In the genomic region with DNA sequence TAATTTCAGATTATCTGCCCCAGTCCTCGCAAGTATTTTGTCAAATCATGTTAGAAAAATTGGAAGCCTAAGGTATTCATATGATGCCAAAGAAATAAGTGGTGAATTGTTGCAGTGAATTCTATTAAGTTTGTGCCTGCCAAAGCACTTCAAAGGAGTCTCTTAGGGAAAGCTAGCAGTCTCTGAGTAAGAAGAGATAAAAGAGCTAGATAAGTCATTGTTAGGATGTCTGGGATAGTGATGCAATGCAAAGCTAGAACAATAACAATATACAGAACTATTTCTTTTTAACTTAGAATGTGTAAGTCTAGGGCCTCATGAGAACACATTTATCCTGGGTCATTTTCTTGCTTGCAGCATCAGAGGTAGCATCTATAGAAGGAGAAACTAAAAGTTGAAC, we compare ENCODE assay signal across 22 cellular contexts. TPM values are rescaled to one million over a fixed set of nuclear protein-coding genes. Genes with fewer than 3 reads are reported as not detected.
DNase-seq lines count a peak whose midpoint lies in the region; ATAC-seq and TF ChIP-seq lines count a peak whose summit lies in the region.
"Had no signal": no experiment of that assay in that cellular context is flagged by ENCODE, and none has a peak within 500 bp of the region (broad histone marks: within the 10 kb centered on the region; RNA-seq: fewer than 3 reads in every experiment).

No MANE protein-coding gene starts in this region.

- in situ Hi-C loops in mammary epithelial cell (cut with MboI; ENCODE audit: low sequenced_read_pairs in 2 of 2) = no loop called here

- H3K9me3 Mint-ChIP-seq in MCF 10A (ENCODE audit: unreplicated experiment) (no peaks in the 10 kb centered on the region), WTC11 (no peaks in the 10 kb centered on the region), nephron progenitor cell (no peaks in the 10 kb centered on the region)

- H3K4me3 ChIP-seq in mammary epithelial cell (replicated peaks in 1 of 3; ENCODE audit: insufficient read depth in 1 of 3, low read depth in 2 of 3, low read length in 3 of 3) (no peak overlapping the region), fibroblast of pulmonary artery (replicated peaks; ENCODE audit: low read depth, low read length) (no peak overlapping the region), ascending aorta (no peak overlapping the region), stomach (no peak overlapping the region)
- H3K4me3 ChIP-seq: SJCRH30 had no signal

- H3K27ac ChIP-seq in mammary epithelial cell (ENCODE audit: insufficient read depth, low read depth, low read length) (no peak overlapping the region), ascending aorta (no peak overlapping the region), stomach (no peak overlapping the region)
- H3K27ac ChIP-seq: SJCRH30 had no signal

- no peak for TF ChIP-seq POLR2A in stomach (IDR thresholded peaks at IDR 0.05)

- DNase-seq in mammary epithelial cell = peak; percentile 8
- DNase-seq in MCF 10A (ENCODE audit: unreplicated experiment) = no peak
- DNase-seq in WTC11 (ENCODE audit: low spot score) = no peak
- DNase-seq in fibroblast of pulmonary artery (ENCODE audit: low read depth) = peak; percentile 86
- DNase-seq in ascending aorta (ENCODE audit: low spot score in 2 of 2) = no peak
- no peak for DNase-seq in NCI-H1048 (lab: John Stamatoyannopoulos, UW)
- no peak for DNase-seq in stomach
- no peak for DNase-seq in nephron progenitor cell
- DNase-seq: 8988T, COR-L47, DMS153, H7, Kasumi-1, MM.1S, NCI-H1092 treated with DMSO at 0.1 percent for 48 hours, NCI-H146, NCI-H2081, NCI-H2171 treated with DMSO at 0.1 percent for 48 hours, NCI-H446 treated with DMSO at 0.1 percent for 48 hours, SJCRH30 had no signal

- H3K27me3 Mint-ChIP-seq in MCF 10A (ENCODE audit: insufficient read depth, unreplicated experiment) (no peaks in the 10 kb centered on the region), WTC11 (ENCODE audit: low read depth) (no peaks in the 10 kb centered on the region), nephron progenitor cell (ENCODE audit: low read depth, poor library complexity) (no peaks in the 10 kb centered on the region)
- H3K27me3 Mint-ChIP-seq: B cell had no signal

- POLR2A ChIA-PET in MCF 10A (lab: Yijun Ruan, JAX) = interaction anchor here (0.6 kb wide), 1 partner anchor 79 kb away, joined by 3 read pairs; no protein-coding TSS in a partner anchor
- POLR2A ChIA-PET in WTC11 (lab: Charles Lee) = no interaction called here

- H3K79me2 ChIP-seq in mammary epithelial cell (ENCODE audit: insufficient read depth, low read length) = peaks cover 2% of the 10 kb centered on the region

- TF ChIP-seq CTCF in mammary epithelial cell (conservative IDR thresholded peaks at IDR 0.05 in 1 of 2, IDR thresholded peaks at IDR 0.05 in 1 of 2; ENCODE audit: extremely low read depth in 1 of 2, insufficient read depth in 1 of 2, low read depth in 1 of 2, low read length in 2 of 2) (no peak), MCF 10A (IDR thresholded peaks at IDR 0.05; ENCODE audit: unreplicated experiment) (no peak), WTC11 (IDR thresholded peaks at IDR 0.05) (no peak), fibroblast of pulmonary artery (IDR thresholded peaks at IDR 0.05; ENCODE audit: low read length, missing control alignments) (no peak), ascending aorta (IDR thresholded peaks at IDR 0.05) (no peak), stomach (IDR thresholded peaks at IDR 0.05) (no peak), nephron progenitor cell (IDR thresholded peaks at IDR 0.05) (no peak)

- H3K4me1 ChIP-seq in mammary epithelial cell (ENCODE audit: insufficient read depth, low read length) = no peaks in the 10 kb centered on the region
- H3K4me1 ChIP-seq in ascending aorta = peaks cover 0 to 1% of the 10 kb centered on the region in 2 donors
- peaks cover 0 to 5% (median 0%) of the 10 kb centered on the region in 4 donors for H3K4me1 ChIP-seq in stomach
- H3K4me1 ChIP-seq: SJCRH30 had no signal

- no peak overlapping the region for H2AFZ ChIP-seq in mammary epithelial cell (ENCODE audit: low read depth, low read length)

- ATAC-seq in WTC11 = no peak
- ATAC-seq: Panc1 had no signal

- BruUV-seq in mammary epithelial cell (replicated peaks; lab: Mats Ljungman, UMichigan) = no TSS peak
- BruUV-seq in MCF 10A (replicated peaks; lab: Mats Ljungman, UMichigan) = no TSS peak

- no peaks in the 10 kb centered on the region for H3K4me1 Mint-ChIP-seq in MCF 10A (ENCODE audit: insufficient read depth, unreplicated experiment)
- peaks cover 11% of the 10 kb centered on the region for H3K4me1 Mint-ChIP-seq in WTC11
- no peaks in the 10 kb centered on the region for H3K4me1 Mint-ChIP-seq in nephron progenitor cell
- H3K4me1 Mint-ChIP-seq: B cell had no signal

- intact Hi-C loops in mammary epithelial cell (cut with micrococcal nuclease) (no loop called here), MCF 10A (cut with micrococcal nuclease) (no loop called here), ascending aorta (cut with DNase I) (no loop called here), stomach (cut with DNase I; ENCODE audit: low total_unique reads) (no loop called here)

- 31% methylated on average over 1 of the region's 1 CpG for WGBS in mammary epithelial cell (ENCODE audit: low coverage, missing lambda C conversion rate)
- WGBS in stomach, 5 donors = 78 to 95% (median 83%) methylated on average over 1 of the region's 1 CpG

- no peak overlapping the region for H3K4me3 Mint-ChIP-seq in MCF 10A (ENCODE audit: unreplicated experiment)
- no peak overlapping the region for H3K4me3 Mint-ChIP-seq in WTC11
- no peak overlapping the region for H3K4me3 Mint-ChIP-seq in nephron progenitor cell
- H3K4me3 Mint-ChIP-seq: B cell had no signal

- H3K9me3 ChIP-seq in mammary epithelial cell (replicated peaks; ENCODE audit: insufficient read depth, low read length) = no peaks in the 10 kb centered on the region
- no peaks in the 10 kb centered on the region for H3K9me3 ChIP-seq in ascending aorta
- H3K9me3 ChIP-seq in stomach = no peaks in the 10 kb centered on the region
- H3K9me3 ChIP-seq: SJCRH30 had no signal

- peaks cover 13% of the 10 kb centered on the region for H3K36me3 ChIP-seq in mammary epithelial cell (ENCODE audit: insufficient read depth, low read length)
- H3K36me3 ChIP-seq in ascending aorta = peaks cover 0 to 8% of the 10 kb centered on the region in 2 donors
- H3K36me3 ChIP-seq in stomach = peaks cover 7 to 49% (median 28%) of the 10 kb centered on the region in 4 donors

- dilution Hi-C loops in mammary epithelial cell (cut with HindIII; ENCODE audit: low sequenced_read_pairs) = no loop called here

- CTCF ChIA-PET in mammary epithelial cell (lab: Charles Lee; ENCODE audit: low non-redundant PET) (no interaction called here), MCF 10A (lab: Yijun Ruan, JAX) (no interaction called here), WTC11 (lab: Charles Lee) (interaction anchor here (0.9 kb wide), 1 partner anchor 77 kb away, joined by 3 read pairs; no protein-coding TSS in a partner anchor)

- H4K20me1 ChIP-seq in mammary epithelial cell (ENCODE audit: insufficient read depth, low read length) = no peaks in the 10 kb centered on the region

- H3K27ac Mint-ChIP-seq in MCF 10A (ENCODE audit: low read depth, unreplicated experiment) (no peak overlapping the region), WTC11 (peak overlapping the region; percentile 20), nephron progenitor cell (no peak overlapping the region)
- H3K27ac Mint-ChIP-seq: B cell had no signal

- H3K36me3 Mint-ChIP-seq in MCF 10A (ENCODE audit: insufficient read depth, unreplicated experiment) (peaks cover 47% of the 10 kb centered on the region), WTC11 (peaks cover 6% of the 10 kb centered on the region; the same call in 1 of the 2 replicates), nephron progenitor cell (ENCODE audit: low read depth) (peaks cover 63% of the 10 kb centered on the region)

- H3K4me2 ChIP-seq in mammary epithelial cell (ENCODE audit: insufficient read depth, low read depth, low read length) = no peak overlapping the region

- H3K27me3 ChIP-seq in mammary epithelial cell (ENCODE audit: insufficient read depth, low read length) = no peaks in the 10 kb centered on the region
- H3K27me3 ChIP-seq in ascending aorta = no peaks in the 10 kb centered on the region
- H3K27me3 ChIP-seq in stomach = no peaks in the 10 kb centered on the region
- H3K27me3 ChIP-seq: SJCRH30 had no signal

- TF ChIP-seq EP300 in stomach (IDR thresholded peaks at IDR 0.05) = no peak

- no peak overlapping the region for H3K9ac ChIP-seq in mammary epithelial cell (ENCODE audit: insufficient read depth, low read length)

TF ChIP-seq in WTC11, 78 proteins besides CTCF, POLR2A, EP300 and RAD21 (continues in another document):
- no peak for TF ChIP-seq CBFB (CRISPR knock-in tag; IDR thresholded peaks at IDR 0.05; ENCODE audit: low read depth)
- TF ChIP-seq ZNF671 (CRISPR knock-in tag; IDR thresholded peaks at IDR 0.05) = no peak
- TF ChIP-seq JUN (CRISPR knock-in tag; IDR thresholded peaks at IDR 0.05) = no peak
- no peak for TF ChIP-seq NR1H2 (CRISPR knock-in tag; IDR thresholded peaks at IDR 0.05)
- TF ChIP-seq, protein P1, sequence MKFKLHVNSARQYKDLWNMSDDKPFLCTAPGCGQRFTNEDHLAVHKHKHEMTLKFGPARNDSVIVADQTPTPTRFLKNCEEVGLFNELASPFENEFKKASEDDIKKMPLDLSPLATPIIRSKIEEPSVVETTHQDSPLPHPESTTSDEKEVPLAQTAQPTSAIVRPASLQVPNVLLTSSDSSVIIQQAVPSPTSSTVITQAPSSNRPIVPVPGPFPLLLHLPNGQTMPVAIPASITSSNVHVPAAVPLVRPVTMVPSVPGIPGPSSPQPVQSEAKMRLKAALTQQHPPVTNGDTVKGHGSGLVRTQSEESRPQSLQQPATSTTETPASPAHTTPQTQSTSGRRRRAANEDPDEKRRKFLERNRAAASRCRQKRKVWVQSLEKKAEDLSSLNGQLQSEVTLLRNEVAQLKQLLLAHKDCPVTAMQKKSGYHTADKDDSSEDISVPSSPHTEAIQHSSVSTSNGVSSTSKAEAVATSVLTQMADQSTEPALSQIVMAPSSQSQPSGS (CRISPR knock-in tag; IDR thresholded peaks at IDR 0.05; ENCODE audit: borderline replicate concordance, low read depth) = no peak
- no peak for TF ChIP-seq NFE2L1 (CRISPR knock-in tag; IDR thresholded peaks at IDR 0.05)
- no peak for TF ChIP-seq FOXP1 (CRISPR knock-in tag; IDR thresholded peaks at IDR 0.05; ENCODE audit: borderline replicate concordance)
- TF ChIP-seq SMAD3 (CRISPR knock-in tag; IDR thresholded peaks at IDR 0.05; ENCODE audit: borderline replicate concordance) = no peak

RNA-seq across cellular contexts. Expression of a gene that starts 56.6 kb away (rescaled TPM):
- total RNA-seq in mammary epithelial cell = 100 to 1,000 TPM in 1 of 2 donors, 10 to 100 TPM in 1; 48.8 to 126 TPM
- polyA plus RNA-seq in mammary epithelial cell = 27.6 TPM
- 43.2 TPM for polyA minus RNA-seq in mammary epithelial cell
- total RNA-seq in MCF 10A (2022) = 26.1 and 29.3 TPM in 2 replicates
- total RNA-seq in WTC11 (2021) = 38.3 to 43.8 TPM (median 39.2 TPM) in 3 replicates
- total RNA-seq in ascending aorta = 15.0 TPM
- 10 to 100 TPM; 14.6 to 77.3 (median 25.8) TPM for total RNA-seq in stomach
- 10 to 100 TPM in 1 of 3 donors, 1 to 10 TPM in 2; 7.2 to 11.1 (median 7.9) TPM for polyA plus RNA-seq in stomach

Comparison
In these comparisons a context has a peak if more than half of its experiments do, and no peak if none do; other contexts are left out.
1. DNase-seq: peak in mammary epithelial cell (single experiment) and fibroblast of pulmonary artery (single experiment); none in MCF 10A (single experiment), WTC11 (single experiment), ascending aorta (0 of 2), NCI-H1048 (single experiment), stomach (single experiment) and nephron progenitor cell (single experiment).